8 cellular contexts compared by ENCODE assay signal in genomic region chr7:15305002-15305600, GRCh38.
A peak's percentile ranks its signal among the peaks of the same experiment; 100 is the strongest.
DNase-seq lines count a peak whose midpoint lies in the region; ATAC-seq and TF ChIP-seq lines count a peak whose summit lies in the region.

No MANE protein-coding gene starts in this region.

- ATAC-seq in HG03064 (IDR thresholded peaks at IDR 0.05; ENCODE audit: low read depth, unreplicated experiment) (peak; percentile 71), lower lobe of right lung (no peak), omental fat pad (ENCODE audit: low FRiP score) (no peak), GM19397 (IDR thresholded peaks at IDR 0.05; ENCODE audit: unreplicated experiment) (no peak)

- no peak overlapping the region for H3K4me3 ChIP-seq in lower lobe of right lung

- no peaks in the 10 kb centered on the region for H3K9me3 Mint-ChIP-seq in chondrocyte (ENCODE audit: low read depth)

- intact Hi-C loops in lower lobe of right lung (cut with DNase I) = loop anchor here (10.0 kb wide), 1 partner anchor 760 kb away; no protein-coding TSS in a partner anchor

- no peak overlapping the region for H3K27ac Mint-ChIP-seq in chondrocyte (ENCODE audit: unreplicated experiment)

- H3K27ac ChIP-seq in lower lobe of right lung = no peak overlapping the region

- H3K27me3 ChIP-seq in lower lobe of right lung (ENCODE audit: low read depth) = no peaks in the 10 kb centered on the region

- H3K36me3 Mint-ChIP-seq in chondrocyte (ENCODE audit: low read depth) = no peaks in the 10 kb centered on the region

- no peaks in the 10 kb centered on the region for H3K9me3 ChIP-seq in lower lobe of right lung

- DNase-seq in stimulated activated CD4-positive, alpha-beta T cell treated with anti-CD3 and anti-CD28 coated beads, Interleukin-15, amount 100 ng/mL, for 24 hours = peak; percentile 11
- DNase-seq in stimulated activated CD4-positive, alpha-beta T cell treated with anti-CD3 and anti-CD28 coated beads, Interleukin-12 subunit alpha, Interleukin-12 subunit beta, amount 100 ng/mL, for 4 hours = no peak
- DNase-seq in NCI-H446 (lab: John Stamatoyannopoulos, UW) (peak; percentile 58 to 66), chondrocyte (ENCODE audit: low spot score) (no peak), lower lobe of right lung (no peak), omental fat pad (ENCODE audit: low spot score) (no peak)

- peaks cover 12% of the 10 kb centered on the region for H3K4me1 Mint-ChIP-seq in chondrocyte (ENCODE audit: low read depth)

- no peaks in the 10 kb centered on the region for H3K27me3 Mint-ChIP-seq in chondrocyte (ENCODE audit: low read depth)

- TF ChIP-seq CTCF in chondrocyte (IDR thresholded peaks at IDR 0.05) = peak; percentile 91
- TF ChIP-seq CTCF in lower lobe of right lung (IDR thresholded peaks at IDR 0.05) = peak; percentile 62
- TF ChIP-seq CTCF in omental fat pad (IDR thresholded peaks at IDR 0.05) = no peak

- H3K4me1 ChIP-seq in lower lobe of right lung = no peaks in the 10 kb centered on the region

- no peak overlapping the region for H3K4me3 Mint-ChIP-seq in chondrocyte (ENCODE audit: unreplicated experiment)

- H3K36me3 ChIP-seq in lower lobe of right lung = no peaks in the 10 kb centered on the region

Comparison
In these comparisons a context has a peak if more than half of its experiments do, and no peak if none do; other contexts are left out.
1. DNase-seq: peak in stimulated activated CD4-positive, alpha-beta T cell treated with anti-CD3 and anti-CD28 coated beads, Interleukin-15, amount 100 ng/mL, for 24 hours (single experiment) and NCI-H446 (2 of 2); none in stimulated activated CD4-positive, alpha-beta T cell treated with anti-CD3 and anti-CD28 coated beads, Interleukin-12 subunit alpha, Interleukin-12 subunit beta, amount 100 ng/mL, for 4 hours (single experiment), chondrocyte (single experiment), lower lobe of right lung (single experiment) and omental fat pad (single experiment).
2. CTCF ChIP-seq: peak in chondrocyte (single experiment) and lower lobe of right lung (single experiment); none in omental fat pad (0 of 3).